1 cellular context compared by ENCODE assay signal in genomic region chr1:181011301-181012202, GRCh38.
TF ChIP-seq lines count a peak whose summit lies in the region.

No MANE protein-coding gene starts in this region.

TF ChIP-seq in GM12878, 131 proteins besides CTCF, POLR2A, EP300 and RAD21:
- TF ChIP-seq ZBED1 (IDR thresholded peaks at IDR 0.05; ENCODE audit: borderline replicate concordance) (no peak), ZBTB40 (IDR thresholded peaks at IDR 0.05; ENCODE audit: borderline replicate concordance) (no peak), PAX8 (IDR thresholded peaks at IDR 0.05) (no peak), IRF5 (IDR thresholded peaks at IDR 0.05; ENCODE audit: borderline replicate concordance) (no peak), NKRF (conservative IDR thresholded peaks at IDR 0.05) (no peak), E2F8 (IDR thresholded peaks at IDR 0.05; ENCODE audit: low read depth, partially characterized antibody) (no peak), NFXL1 (IDR thresholded peaks at IDR 0.05; ENCODE audit: borderline replicate concordance) (peak; percentile 96), ATF7 (IDR thresholded peaks at IDR 0.05; ENCODE audit: low read depth) (no peak), SPI1 (IDR thresholded peaks at IDR 0.05; ENCODE audit: borderline replicate concordance, insufficient read depth, low read depth, low read length) (0 out of 2 replicates have a peak, but pooled peaks have one; percentile 9), TARDBP (IDR thresholded peaks at IDR 0.05; ENCODE audit: borderline replicate concordance) (no peak), NFYA (IDR thresholded peaks at IDR 0.05; ENCODE audit: borderline replicate concordance, low read depth, low read length) (no peak)
TF ChIP-seq in GM12878: peak in this region for 2.
